ENCODE assay signal across 10 cellular contexts in genomic region chr4:158823461-158823873, GRCh38. TPM values are rescaled to one million over a fixed set of nuclear protein-coding genes. Genes with fewer than 3 reads are reported as not detected.
DNase-seq lines count a peak whose midpoint lies in the region; ATAC-seq and TF ChIP-seq lines count a peak whose summit lies in the region.
"Had no signal": no experiment of that assay in that cellular context is flagged by ENCODE, and none has a peak within 500 bp of the region (broad histone marks: within the 10 kb centered on the region; RNA-seq: fewer than 3 reads in every experiment).

No MANE protein-coding gene starts in this region.

- peak in 1 of 5 donors; percentile 65 for DNase-seq in heart left ventricle
- DNase-seq in Right ventricle myocardium superior: no peak
- DNase-seq in HT1080 (ENCODE audit: low read depth): peak; percentile 11
- peak; percentile 84 for DNase-seq in fibroblast of mammary gland (ENCODE audit: low read depth)
- no peak for DNase-seq in stomach
- DNase-seq in WTC11 (ENCODE audit: low spot score): no peak
- DNase-seq in NCI-H2227 treated with DMSO at 0.1 percent for 48 hours (lab: John Stamatoyannopoulos, UW): no peak
- DNase-seq: CD4-positive, CD25-positive, alpha-beta regulatory T cell; dermis blood vessel endothelial cell had no signal

- intact Hi-C loops in heart left ventricle (cut with DNase I): loop anchor here in 3 of 10 donors (5.0 to 10.0 kb wide), 2 partner anchors 49 to 56 kb away; partner anchors contain the start of gene FNIP2 (in 1 of the 3)
- intact Hi-C loops in Right ventricle myocardium superior (cut with DNase I): loop anchor here (5.0 kb wide), 1 partner anchor 51 kb away; no protein-coding TSS in a partner anchor
- intact Hi-C loops in stomach (cut with DNase I; ENCODE audit: low total_unique reads): no loop called here

- H3K4me1 Mint-ChIP-seq in WTC11: peaks cover 15% of the 10 kb centered on the region

- POLR2A ChIA-PET in WTC11 (lab: Charles Lee): no interaction called here

- H3K9me3 ChIP-seq in heart left ventricle (no peaks in the 10 kb centered on the region), stomach (no peaks in the 10 kb centered on the region)

- H3K27ac ChIP-seq in heart left ventricle: peak overlapping the region in 11 of 12 donors; percentile 47 to 80 (median 68)
- peak overlapping the region; percentile 71 to 89 (median 79) for H3K27ac ChIP-seq in stomach

- H3K4me3 Mint-ChIP-seq in WTC11: no peak overlapping the region
- H3K4me3 Mint-ChIP-seq: CD4-positive, CD25-positive, alpha-beta regulatory T cell had no signal

- H3K4me3 ChIP-seq in heart left ventricle (no peak overlapping the region), fibroblast of mammary gland (ENCODE audit: control insufficient read depth, low read depth, low read length) (no peak overlapping the region), stomach (no peak overlapping the region)

- H3K4me1 ChIP-seq in heart left ventricle (peaks cover 13 to 95% (median 77%) of the 10 kb centered on the region in 12 donors), stomach (peaks cover 60 to 98% (median 83%) of the 10 kb centered on the region in 4 donors)

- TF ChIP-seq POLR2A in heart left ventricle (IDR thresholded peaks at IDR 0.05): no peak
- TF ChIP-seq POLR2A in stomach (IDR thresholded peaks at IDR 0.05): no peak

- CTCF ChIA-PET in WTC11 (lab: Charles Lee): no interaction called here

- H3K27me3 ChIP-seq in heart left ventricle: no peaks in the 10 kb centered on the region
- no peaks in the 10 kb centered on the region for H3K27me3 ChIP-seq in stomach

- no peak overlapping the region for H3K27ac Mint-ChIP-seq in WTC11

- 59 to 74% (median 63%) methylated on average over 3 of the region's 3 CpGs for WGBS in heart left ventricle, 4 donors
- whole genome bisulfite sequencing in stomach, 5 donors: 64 to 96% (median 76%) methylated on average over 3 of the region's 3 CpGs

- ATAC-seq in heart left ventricle: peak in 3 of 4 donors; percentile 13 to 67 (median 57)
- ATAC-seq in Right ventricle myocardium superior (ENCODE audit: poor library complexity): no peak
- no peak for ATAC-seq in GM21528 (IDR thresholded peaks at IDR 0.05; ENCODE audit: low FRiP score, unreplicated experiment)
- ATAC-seq in WTC11: no peak

- no peaks in the 10 kb centered on the region for H3K9me3 Mint-ChIP-seq in WTC11
- H3K9me3 Mint-ChIP-seq: CD4-positive, CD25-positive, alpha-beta regulatory T cell had no signal

- H3K36me3 Mint-ChIP-seq in WTC11: no peaks in the 10 kb centered on the region

- no peaks in the 10 kb centered on the region for H3K27me3 Mint-ChIP-seq in WTC11 (ENCODE audit: low read depth)
- H3K27me3 Mint-ChIP-seq: CD4-positive, CD25-positive, alpha-beta regulatory T cell had no signal

- no peaks in the 10 kb centered on the region for H3K36me3 ChIP-seq in heart left ventricle
- no peaks in the 10 kb centered on the region for H3K36me3 ChIP-seq in stomach

- TF ChIP-seq EP300 in stomach (IDR thresholded peaks at IDR 0.05): no peak

- TF ChIP-seq CTCF in heart left ventricle (IDR thresholded peaks at IDR 0.05) (no peak), fibroblast of mammary gland (conservative IDR thresholded peaks at IDR 0.05; ENCODE audit: control insufficient read depth, insufficient read depth, low read depth, low read length) (no peak), stomach (IDR thresholded peaks at IDR 0.05) (no peak), WTC11 (IDR thresholded peaks at IDR 0.05) (no peak)

TF ChIP-seq in WTC11, 78 proteins besides CTCF, POLR2A, EP300 and RAD21:
- TF ChIP-seq E2F5 (CRISPR knock-in tag; IDR thresholded peaks at IDR 0.05): no peak
- TF ChIP-seq FOXP1 (CRISPR knock-in tag; IDR thresholded peaks at IDR 0.05; ENCODE audit: borderline replicate concordance): no peak
- no peak for TF ChIP-seq ZNF396 (CRISPR knock-in tag; IDR thresholded peaks at IDR 0.05; ENCODE audit: borderline replicate concordance)
- TF ChIP-seq ERG (CRISPR knock-in tag; IDR thresholded peaks at IDR 0.05): no peak
- TF ChIP-seq ZNF512 (CRISPR knock-in tag; IDR thresholded peaks at IDR 0.05; ENCODE audit: borderline replicate concordance): no peak
- TF ChIP-seq, protein P1, sequence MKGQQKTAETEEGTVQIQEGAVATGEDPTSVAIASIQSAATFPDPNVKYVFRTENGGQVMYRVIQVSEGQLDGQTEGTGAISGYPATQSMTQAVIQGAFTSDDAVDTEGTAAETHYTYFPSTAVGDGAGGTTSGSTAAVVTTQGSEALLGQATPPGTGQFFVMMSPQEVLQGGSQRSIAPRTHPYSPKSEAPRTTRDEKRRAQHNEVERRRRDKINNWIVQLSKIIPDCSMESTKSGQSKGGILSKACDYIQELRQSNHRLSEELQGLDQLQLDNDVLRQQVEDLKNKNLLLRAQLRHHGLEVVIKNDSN (CRISPR knock-in tag; IDR thresholded peaks at IDR 0.05): no peak
- TF ChIP-seq CREM (CRISPR knock-in tag; IDR thresholded peaks at IDR 0.05): no peak
- TF ChIP-seq, protein P2, sequence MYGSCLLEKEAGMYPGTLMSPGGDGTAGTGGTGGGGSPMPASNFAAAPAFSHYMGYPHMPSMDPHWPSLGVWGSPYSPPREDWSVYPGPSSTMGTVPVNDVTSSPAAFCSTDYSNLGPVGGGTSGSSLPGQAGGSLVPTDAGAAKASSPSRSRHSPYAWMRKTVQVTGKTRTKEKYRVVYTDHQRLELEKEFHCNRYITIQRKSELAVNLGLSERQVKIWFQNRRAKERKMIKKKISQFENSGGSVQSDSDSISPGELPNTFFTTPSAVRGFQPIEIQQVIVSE (CRISPR knock-in tag; IDR thresholded peaks at IDR 0.05; ENCODE audit: borderline replicate concordance): no peak
- no peak for TF ChIP-seq ESRRA (CRISPR knock-in tag; IDR thresholded peaks at IDR 0.05; ENCODE audit: borderline replicate concordance)
- no peak for TF ChIP-seq NFE2L1 (CRISPR knock-in tag; IDR thresholded peaks at IDR 0.05)
- TF ChIP-seq OVOL2 (CRISPR knock-in tag; IDR thresholded peaks at IDR 0.05; ENCODE audit: borderline replicate concordance): no peak
- no peak for TF ChIP-seq TP53 (CRISPR knock-in tag; IDR thresholded peaks at IDR 0.05)
- TF ChIP-seq JAZF1 (CRISPR knock-in tag; IDR thresholded peaks at IDR 0.05): no peak
- TF ChIP-seq, protein P3, sequence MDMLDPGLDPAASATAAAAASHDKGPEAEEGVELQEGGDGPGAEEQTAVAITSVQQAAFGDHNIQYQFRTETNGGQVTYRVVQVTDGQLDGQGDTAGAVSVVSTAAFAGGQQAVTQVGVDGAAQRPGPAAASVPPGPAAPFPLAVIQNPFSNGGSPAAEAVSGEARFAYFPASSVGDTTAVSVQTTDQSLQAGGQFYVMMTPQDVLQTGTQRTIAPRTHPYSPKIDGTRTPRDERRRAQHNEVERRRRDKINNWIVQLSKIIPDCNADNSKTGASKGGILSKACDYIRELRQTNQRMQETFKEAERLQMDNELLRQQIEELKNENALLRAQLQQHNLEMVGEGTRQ (CRISPR knock-in tag; IDR thresholded peaks at IDR 0.05): no peak
- no peak for TF ChIP-seq ETV6 (CRISPR knock-in tag; IDR thresholded peaks at IDR 0.05)

RNA-seq across cellular contexts. Expression of gene FNIP2, which starts 54.6 kb away (rescaled TPM):
- total RNA-seq in heart left ventricle (10 to 100 TPM; 32.4 to 87.4 (median 44.7) TPM), Right ventricle myocardium superior (46.2 TPM), stomach (100 to 1,000 TPM in 1 of 5 donors, 10 to 100 TPM in 4; 28.7 to 109 (median 38.8) TPM), WTC11 (2021) (8.2 to 10.2 TPM (median 8.6 TPM) in 3 replicates)
- polyA plus RNA-seq in heart left ventricle (10 to 100 TPM; 14.5 to 36.8 TPM), stomach (10 to 100 TPM in 1 of 3 donors, 1 to 10 TPM in 2; 4.8 to 15.7 (median 6.8) TPM)
- total RNA-seq in HT1080 (2014; rRNA removed; shearing (Covaris generic)): 8.5 and 10.3 TPM in 2 replicates
- 6.4 and 7.3 TPM in 2 replicates for polyA plus RNA-seq in HT1080 (2015; cell fraction: cytosol; rRNA removed)
- 5.6 and 6.8 TPM in 2 replicates for polyA plus RNA-seq in HT1080 (2015; cell fraction: nucleus; rRNA removed)

Comparison
In these comparisons a context has a peak if more than half of its experiments do, and no peak if none do; other contexts are left out.
1. ATAC-seq: peak in heart left ventricle (3 of 4); none in Right ventricle myocardium superior (single experiment), GM21528 (single experiment) and WTC11 (single experiment).
2. DNase-seq: peak in HT1080 (single experiment) and fibroblast of mammary gland (single experiment); none in Right ventricle myocardium superior (single experiment), stomach (single experiment), WTC11 (single experiment) and NCI-H2227 treated with DMSO at 0.1 percent for 48 hours (single experiment).